In the genomic region with DNA sequence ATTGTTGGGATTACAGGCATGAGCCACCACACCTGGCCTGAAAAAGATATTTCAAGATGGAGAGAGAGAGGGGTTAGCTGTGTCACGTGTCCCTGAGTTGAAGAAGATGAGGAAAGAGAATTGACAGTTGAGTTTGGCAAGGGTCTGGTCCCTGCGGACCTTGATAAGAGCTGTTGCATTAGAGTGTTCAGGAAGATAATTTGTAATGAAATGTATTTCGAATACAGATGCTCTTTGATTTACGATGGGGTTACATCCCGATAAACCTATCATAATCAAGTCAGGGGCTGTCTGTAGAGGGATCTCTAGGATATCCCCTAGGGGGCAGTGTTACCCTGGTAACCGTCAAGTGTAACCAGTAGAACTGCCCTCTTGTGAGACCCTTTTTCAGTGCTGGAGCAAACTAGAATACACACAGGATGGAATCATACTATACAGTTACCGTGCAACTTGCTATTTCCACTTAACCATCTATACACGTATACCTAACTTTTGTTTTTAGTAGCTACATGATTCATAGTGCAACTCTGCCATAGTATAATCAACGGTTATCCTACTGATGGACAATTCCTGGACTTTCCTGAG, we compare ENCODE assay signal across 8 cellular contexts. TPM values are rescaled to one million over a fixed set of nuclear protein-coding genes. Genes with fewer than 3 reads are reported as not detected.
DNase-seq lines count a peak whose midpoint lies in the region; ATAC-seq, FAIRE-seq and TF ChIP-seq lines count a peak whose summit lies in the region.

No MANE protein-coding gene starts in this region.

- peak; percentile 88 for FAIRE-seq in GM12891 (lab: Jason Lieb, UNC)

- TF ChIP-seq POLR2A in GM12891 (IDR thresholded peaks at IDR 0.05; ENCODE audit: low read depth, low read length) (0 out of 2 replicates have a peak, but pooled peaks have one; percentile 23), gastrocnemius medialis (IDR thresholded peaks at IDR 0.05) (no peak)

- H3K4me1 ChIP-seq in left ventricle myocardium inferior, result peaks cover 50% of the 10 kb centered on the region
- H3K4me1 ChIP-seq in gastrocnemius medialis, result peaks cover 22 to 25% of the 10 kb centered on the region in 2 donors

- ATAC-seq in gastrocnemius medialis (no peak), GM19324 (IDR thresholded peaks at IDR 0.05; ENCODE audit: low FRiP score, unreplicated experiment) (no peak)

- peaks cover 11% of the 10 kb centered on the region for H3K36me3 Mint-ChIP-seq in activated naive CD8-positive, alpha-beta T cell treated with anti-CD3 and anti-CD28 coated beads for 36 hours

- H3K36me3 ChIP-seq in left ventricle myocardium inferior (no peaks in the 10 kb centered on the region), gastrocnemius medialis (no peaks in the 10 kb centered on the region)

- H3K4me3 Mint-ChIP-seq in activated naive CD8-positive, alpha-beta T cell treated with anti-CD3 and anti-CD28 coated beads for 36 hours, result peak overlapping the region; percentile 98

- TF ChIP-seq CTCF in AG09309 (IDR thresholded peaks at IDR 0.05; ENCODE audit: control insufficient read depth, insufficient read depth, low read depth, low read length, missing control alignments), result peak; percentile 71
- TF ChIP-seq CTCF in left ventricle myocardium inferior (IDR thresholded peaks at IDR 0.05; ENCODE audit: borderline replicate concordance), result peak; percentile 68
- TF ChIP-seq CTCF in gastrocnemius medialis (IDR thresholded peaks at IDR 0.05 in 4 of 5, conservative IDR thresholded peaks at IDR 0.05 in 1 of 5), result peak in 4 of 5 experiments; percentile 34 to 52 (median 47)

- peaks cover 31% of the 10 kb centered on the region for H3K4me1 Mint-ChIP-seq in activated naive CD8-positive, alpha-beta T cell treated with anti-CD3 and anti-CD28 coated beads for 36 hours

- DNase-seq in AG09309 (ENCODE audit: low read depth), result peak; percentile 25
- no peak for DNase-seq in GM12891 (ENCODE audit: insufficient read length, low spot score)
- peak; percentile 43 for DNase-seq in KG1 (lab: John Stamatoyannopoulos, UW)
- DNase-seq in RPMI8226, result peak; percentile 80
- peak; percentile 70 for DNase-seq in activated naive CD8-positive, alpha-beta T cell treated with anti-CD3 and anti-CD28 coated beads for 36 hours
- DNase-seq in left ventricle myocardium inferior, result no peak
- no peak for DNase-seq in gastrocnemius medialis

- H3K27ac Mint-ChIP-seq in activated naive CD8-positive, alpha-beta T cell treated with anti-CD3 and anti-CD28 coated beads for 36 hours, result peak overlapping the region; percentile 55

- H3K27ac ChIP-seq in left ventricle myocardium inferior (replicated peaks) (no peak overlapping the region), gastrocnemius medialis (no peak overlapping the region)

- H3K9me3 Mint-ChIP-seq in activated naive CD8-positive, alpha-beta T cell treated with anti-CD3 and anti-CD28 coated beads for 36 hours, result no peaks in the 10 kb centered on the region

- H3K9me3 ChIP-seq in left ventricle myocardium inferior (replicated peaks), result no peaks in the 10 kb centered on the region
- H3K9me3 ChIP-seq in gastrocnemius medialis, result no peaks in the 10 kb centered on the region

- no peak overlapping the region for H3K4me3 ChIP-seq in AG09309 (ENCODE audit: control insufficient read depth, low read depth, low read length)
- H3K4me3 ChIP-seq in left ventricle myocardium inferior, result peak overlapping the region; percentile 99
- H3K4me3 ChIP-seq in gastrocnemius medialis, result peak overlapping the region in 2 of 4 donors; percentile 57 to 88

- H3K27me3 Mint-ChIP-seq in activated naive CD8-positive, alpha-beta T cell treated with anti-CD3 and anti-CD28 coated beads for 36 hours, result no peaks in the 10 kb centered on the region

- in situ Hi-C loops in gastrocnemius medialis (cut with MboI; ENCODE audit: low sequenced_read_pairs in 4 of 4), result no loop called here

- H3K27me3 ChIP-seq in left ventricle myocardium inferior (ENCODE audit: low read depth), result no peaks in the 10 kb centered on the region
- no peaks in the 10 kb centered on the region for H3K27me3 ChIP-seq in gastrocnemius medialis

- intact Hi-C loops in left ventricle myocardium inferior (cut with micrococcal nuclease), result no loop called here
- intact Hi-C loops in gastrocnemius medialis (cut with DNase I; ENCODE audit: low total_unique reads), result loop anchor here (1.0 kb wide), 1 partner anchor 27 kb away; no protein-coding TSS in a partner anchor

TF ChIP-seq in GM12891, 5 proteins besides CTCF, POLR2A, EP300 and RAD21:
- TF ChIP-seq POU2F2 (IDR thresholded peaks at IDR 0.05; ENCODE audit: low read depth, low read length) (no peak), TAF1 (IDR thresholded peaks at IDR 0.05; ENCODE audit: low read depth, low read length) (no peak), PAX5 (IDR thresholded peaks at IDR 0.05; ENCODE audit: insufficient read depth, low read length, severe bottlenecking) (peak; percentile 77), SPI1 (IDR thresholded peaks at IDR 0.05; ENCODE audit: low read depth, low read length) (no peak), POLR2AphosphoS5 (IDR thresholded peaks at IDR 0.05; ENCODE audit: low read depth, low read length) (no peak)

RNA-seq across cellular contexts. Expression of gene ELOF1, which starts 1.5 kb away (rescaled TPM):
- polyA plus RNA-seq in GM12891 (2012; ENCODE audit: low read depth, missing spikeins), result 63.9 TPM
- total RNA-seq in activated naive CD8-positive, alpha-beta T cell treated with anti-CD3 and anti-CD28 coated beads for 36 hours, result 10 to 100 TPM; 63.8 to 69.3 TPM
- 33.1 TPM for total RNA-seq in left ventricle myocardium inferior
- total RNA-seq in gastrocnemius medialis, result 10 to 100 TPM; 21.5 to 37.5 (median 27.2) TPM

RNA-seq across cellular contexts. Expression of gene ACP5, which starts 16.9 kb away (rescaled TPM):
- polyA plus RNA-seq in GM12891 (2012; ENCODE audit: low read depth, missing spikeins), result 26.1 TPM
- total RNA-seq in activated naive CD8-positive, alpha-beta T cell treated with anti-CD3 and anti-CD28 coated beads for 36 hours, result 1 to 10 TPM; 3.4 to 4.3 TPM
- total RNA-seq in left ventricle myocardium inferior (3.1 TPM), gastrocnemius medialis (1 to 10 TPM; 1.3 to 5.9 (median 2.6) TPM)

RNA-seq across cellular contexts. Expression of gene CNN1, which starts 21.8 kb away (rescaled TPM):
- polyA plus RNA-seq in GM12891 (2012; ENCODE audit: low read depth, missing spikeins), result 0.17 TPM
- under 1 TPM in 1 of 2 experiments, not detected in 1; 0.36 TPM for total RNA-seq in activated naive CD8-positive, alpha-beta T cell treated with anti-CD3 and anti-CD28 coated beads for 36 hours
- total RNA-seq in left ventricle myocardium inferior, result 133 TPM
- 1 to 10 TPM in 3 of 4 donors, under 1 TPM in 1; 0.92 to 6.7 (median 3.9) TPM for total RNA-seq in gastrocnemius medialis

RNA-seq across cellular contexts. Expression of gene ECSIT, which starts 31.6 kb away (rescaled TPM):
- polyA plus RNA-seq in GM12891 (2012; ENCODE audit: low read depth, missing spikeins), result 27.1 TPM
- total RNA-seq in activated naive CD8-positive, alpha-beta T cell treated with anti-CD3 and anti-CD28 coated beads for 36 hours, result 10 to 100 TPM; 46.7 to 51.7 TPM
- total RNA-seq in left ventricle myocardium inferior, result 167 TPM
- total RNA-seq in gastrocnemius medialis, result 100 to 1,000 TPM in 3 of 4 donors, 10 to 100 TPM in 1; 82.9 to 199 (median 129) TPM

RNA-seq across cellular contexts. Expression of gene ZNF627, which starts 36.8 kb away (rescaled TPM):
- 4.1 TPM for polyA plus RNA-seq in GM12891 (2012; ENCODE audit: low read depth, missing spikeins)
- total RNA-seq in activated naive CD8-positive, alpha-beta T cell treated with anti-CD3 and anti-CD28 coated beads for 36 hours, result 1 to 10 TPM; 4.7 to 5.5 TPM
- total RNA-seq in left ventricle myocardium inferior (5.5 TPM), gastrocnemius medialis (1 to 10 TPM; 2.3 to 4.5 (median 3.7) TPM)

Comparison
In these comparisons a context has a peak if more than half of its experiments do, and no peak if none do; other contexts are left out.
1. DNase-seq: peak in AG09309 (single experiment), KG1 (single experiment), RPMI8226 (single experiment) and activated naive CD8-positive, alpha-beta T cell treated with anti-CD3 and anti-CD28 coated beads for 36 hours (single experiment); none in GM12891 (single experiment), left ventricle myocardium inferior (single experiment) and gastrocnemius medialis (0 of 2).
2. RNA of gene CNN1, which starts 21.8 kb away (total RNA-seq): 133 TPM in left ventricle myocardium inferior (single experiment); 0.92 to 6.7 TPM in gastrocnemius medialis and 0.36 TPM in activated naive CD8-positive, alpha-beta T cell treated with anti-CD3 and anti-CD28 coated beads for 36 hours; every median in the first group is over 10 times any median in the second.
3. Peak in every context shown above with its lines, with median percentiles within 50 percentile points of each other: CTCF ChIP-seq.